29 cellular contexts compared by ENCODE assay signal in genomic region chrX:74138943-74139342, GRCh38.
"Had no signal": no experiment of that assay in that cellular context is flagged by ENCODE, and none has a peak within 500 bp of the region (broad histone marks: within the 10 kb centered on the region; RNA-seq: fewer than 3 reads in every experiment).

No MANE protein-coding gene starts in this region.

- H3K4me1 ChIP-seq: stomach, suprapubic skin, testis, thyroid gland, tibial artery, tibial nerve, transverse colon, upper lobe of left lung, upper lobe of right lung, uterus, vagina had no signal

- DNase-seq: stimulated activated CD4-positive, alpha-beta T cell treated with anti-CD3 and anti-CD28 coated beads, Interleukin-2, amount 100 ng/mL, for 48 hours; stimulated activated CD4-positive, alpha-beta T cell treated with anti-CD3 and anti-CD28 coated beads, Interleukin-4, amount 100 ng/mL, for 1 hour; stimulated activated CD4-positive, alpha-beta T cell treated with anti-CD3 and anti-CD28 coated beads, Interleukin-4, amount 100 ng/mL, for 24 hours; stimulated activated CD4-positive, alpha-beta T cell treated with anti-CD3 and anti-CD28 coated beads, Interleukin-4, amount 100 ng/mL, for 4 hours; stimulated activated CD8-positive, alpha-beta memory T cell treated with anti-CD3 and anti-CD28 coated beads, Interleukin-4, amount 100 ng/mL, for 48 hours; stimulated activated naive B cell treated with anti-CD40 and anti-IgM and Interleukin-4, amounts not matched to agents 10 μg/mL and 1 μg/mL and 100 μg/mL, for 72 hours; stimulated activated naive CD4-positive, alpha-beta T cell; stimulated activated naive CD4-positive, alpha-beta T cell treated with Interleukin-2 at 50 U/mL for 16 hours; stimulated activated naive CD8-positive, alpha-beta T cell treated with anti-CD3 and anti-CD28 coated beads, Interleukin-15, amount 100 ng/mL, for 72 hours; stimulated activated naive CD8-positive, alpha-beta T cell treated with anti-CD3 and anti-CD28 coated beads, Interleukin-15, Interleukin-2, amounts not matched to agents 100 U/mL and 50 U/mL, for 24 hours; stomach; substantia nigra; testis; thyroid gland; tibial artery; transverse colon; trophoblast cell; upper lobe of left lung; upper lobe of right lung; uterus had no signal

- H3K36me3 ChIP-seq: stomach, suprapubic skin, thoracic aorta, thyroid gland, tibial artery, tibial nerve, transverse colon, upper lobe of left lung, upper lobe of right lung, uterus, vagina had no signal

- H3K4me3 ChIP-seq: stomach, suprapubic skin, testis, thoracic aorta, thyroid gland, tibial artery, tibial nerve, transverse colon, upper lobe of left lung, upper lobe of right lung, uterus, vagina had no signal

- H3K4me3 Mint-ChIP-seq: stimulated activated effector memory CD8-positive, alpha-beta T cell treated with anti-CD3 and anti-CD28 coated beads, Interleukin-12 subunit alpha, Interleukin-12 subunit beta, amount 100 ng/mL, for 72 hours; stimulated activated memory B cell treated with anti-CD40 and anti-IgM and Interleukin-4, amounts not matched to agents 10 μg/mL and 1 μg/mL and 100 μg/mL, for 72 hours; stimulated activated naive B cell treated with anti-CD40 and anti-IgM and Interleukin-4, amounts not matched to agents 10 μg/mL and 1 μg/mL and 100 μg/mL, for 72 hours; stimulated activated naive CD8-positive, alpha-beta T cell treated with anti-CD3 and anti-CD28 coated beads, Interleukin-15, amount 100 ng/mL, for 72 hours; stimulated activated naive CD8-positive, alpha-beta T cell treated with anti-CD3 and anti-CD28 coated beads, Interleukin-15, Interleukin-2, amounts not matched to agents 100 ng/mL and 50 ng/mL, for 24 hours; type B pancreatic cell had no signal

- H3K4me1 Mint-ChIP-seq: stimulated activated effector memory CD8-positive, alpha-beta T cell treated with anti-CD3 and anti-CD28 coated beads, Interleukin-12 subunit alpha, Interleukin-12 subunit beta, amount 100 ng/mL, for 72 hours; stimulated activated naive B cell treated with anti-CD40 and anti-IgM and Interleukin-4, amounts not matched to agents 10 μg/mL and 1 μg/mL and 100 μg/mL, for 72 hours; stimulated activated naive CD8-positive, alpha-beta T cell treated with anti-CD3 and anti-CD28 coated beads, Interleukin-15, amount 100 ng/mL, for 72 hours had no signal

- H3K27ac ChIP-seq: stomach, suprapubic skin, testis, thoracic aorta, thyroid gland, tibial artery, tibial nerve, transverse colon, upper lobe of left lung, upper lobe of right lung, uterus, vagina had no signal

- H3K27ac Mint-ChIP-seq: stimulated activated effector memory CD8-positive, alpha-beta T cell treated with anti-CD3 and anti-CD28 coated beads, Interleukin-12 subunit alpha, Interleukin-12 subunit beta, amount 100 ng/mL, for 72 hours; stimulated activated memory B cell treated with anti-CD40 and anti-IgM and Interleukin-4, amounts not matched to agents 10 μg/mL and 1 μg/mL and 100 μg/mL, for 72 hours; stimulated activated naive B cell treated with anti-CD40 and anti-IgM and Interleukin-4, amounts not matched to agents 10 μg/mL and 1 μg/mL and 100 μg/mL, for 72 hours; stimulated activated naive CD8-positive, alpha-beta T cell treated with anti-CD3 and anti-CD28 coated beads, Interleukin-15, amount 100 ng/mL, for 72 hours; stimulated activated naive CD8-positive, alpha-beta T cell treated with anti-CD3 and anti-CD28 coated beads, Interleukin-15, Interleukin-2, amounts not matched to agents 100 ng/mL and 50 ng/mL, for 24 hours; type B pancreatic cell had no signal

- ATAC-seq: stimulated activated effector memory CD8-positive, alpha-beta T cell treated with anti-CD3 and anti-CD28 coated beads, Interleukin-12 subunit alpha, Interleukin-12 subunit beta, amount 100 ng/mL, for 72 hours; stimulated activated memory B cell treated with anti-CD40 and anti-IgM and Interleukin-4, amounts not matched to agents 10 μg/mL and 1 μg/mL and 100 μg/mL, for 72 hours; stimulated activated naive B cell treated with anti-CD40 and anti-IgM and Interleukin-4, amounts not matched to agents 10 μg/mL and 1 μg/mL and 100 μg/mL, for 72 hours; stimulated activated naive CD8-positive, alpha-beta T cell treated with anti-CD3 and anti-CD28 coated beads, Interleukin-15, amount 100 ng/mL, for 72 hours; stimulated activated naive CD8-positive, alpha-beta T cell treated with anti-CD3 and anti-CD28 coated beads, Interleukin-15, Interleukin-2, amounts not matched to agents 100 U/mL and 50 U/mL, for 24 hours; upper lobe of right lung had no signal

- FAIRE-seq: urothelium cell line had no signal

- H3K27me3 Mint-ChIP-seq: stimulated activated memory B cell treated with anti-CD40 and anti-IgM and Interleukin-4, amounts not matched to agents 10 μg/mL and 1 μg/mL and 100 μg/mL, for 72 hours; stimulated activated naive B cell treated with anti-CD40 and anti-IgM and Interleukin-4, amounts not matched to agents 10 μg/mL and 1 μg/mL and 100 μg/mL, for 72 hours; stimulated activated naive CD8-positive, alpha-beta T cell treated with anti-CD3 and anti-CD28 coated beads, Interleukin-15, amount 100 ng/mL, for 72 hours; stimulated activated naive CD8-positive, alpha-beta T cell treated with anti-CD3 and anti-CD28 coated beads, Interleukin-15, Interleukin-2, amounts not matched to agents 100 ng/mL and 50 ng/mL, for 24 hours; type B pancreatic cell had no signal

- H3K9me3 Mint-ChIP-seq: stimulated activated effector memory CD8-positive, alpha-beta T cell treated with anti-CD3 and anti-CD28 coated beads, Interleukin-12 subunit alpha, Interleukin-12 subunit beta, amount 100 ng/mL, for 72 hours; stimulated activated naive CD8-positive, alpha-beta T cell treated with anti-CD3 and anti-CD28 coated beads, Interleukin-15, amount 100 ng/mL, for 72 hours; stimulated activated naive CD8-positive, alpha-beta T cell treated with anti-CD3 and anti-CD28 coated beads, Interleukin-15, Interleukin-2, amounts not matched to agents 100 ng/mL and 50 ng/mL, for 24 hours had no signal

- H3K27me3 ChIP-seq: suprapubic skin, testis, thyroid gland, tibial artery, transverse colon, upper lobe of left lung, upper lobe of right lung, uterus, vagina had no signal

- H3K36me3 Mint-ChIP-seq: stimulated activated effector memory CD8-positive, alpha-beta T cell treated with anti-CD3 and anti-CD28 coated beads, Interleukin-12 subunit alpha, Interleukin-12 subunit beta, amount 100 ng/mL, for 72 hours had no signal

- H3K9me3 ChIP-seq: suprapubic skin, testis, thoracic aorta, thyroid gland, transverse colon, upper lobe of right lung, uterus, vagina had no signal
